Comparison of ENCODE assay signal across 1 cellular context in the genomic region with DNA sequence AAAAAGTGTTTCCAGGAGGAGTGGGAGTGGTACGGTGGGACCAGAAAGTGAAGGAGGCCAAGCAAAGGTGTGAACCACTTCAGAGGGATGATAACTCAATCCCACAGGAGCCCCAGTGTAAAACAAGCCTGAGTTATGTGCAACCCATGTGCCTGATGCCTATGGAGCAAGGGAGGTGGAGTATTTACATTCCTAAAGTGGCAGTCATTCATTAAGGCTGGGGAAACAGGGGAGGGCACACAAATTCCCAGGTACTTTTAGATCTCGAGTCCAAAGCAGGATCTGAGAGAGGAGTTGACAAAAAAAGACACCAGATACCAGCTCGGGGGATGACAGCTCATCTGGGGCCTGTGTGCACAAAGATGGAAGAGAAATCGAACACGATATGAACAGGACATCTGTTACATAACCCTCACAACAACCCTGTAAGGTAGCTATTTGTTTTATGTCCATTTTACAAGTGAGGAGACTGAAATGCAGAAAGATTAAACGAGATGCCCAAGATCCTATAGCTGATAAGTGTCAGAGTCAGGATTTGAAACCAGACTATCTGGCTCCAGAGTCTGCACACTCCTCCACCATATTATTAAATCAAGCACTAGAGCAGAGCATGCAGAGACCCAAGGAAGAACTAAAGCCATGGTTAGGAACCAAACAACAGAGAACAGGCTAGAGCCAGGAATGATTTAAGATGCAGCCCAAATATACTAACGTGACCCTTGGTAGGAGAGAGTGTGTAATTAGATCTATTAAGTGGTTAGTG.
TF ChIP-seq lines count a peak whose summit lies in the region.

No MANE protein-coding gene starts in this region.

TF ChIP-seq in A549, 52 proteins besides CTCF, POLR2A, EP300 and RAD21 (continued from another document):
- TF ChIP-seq, protein P1, sequence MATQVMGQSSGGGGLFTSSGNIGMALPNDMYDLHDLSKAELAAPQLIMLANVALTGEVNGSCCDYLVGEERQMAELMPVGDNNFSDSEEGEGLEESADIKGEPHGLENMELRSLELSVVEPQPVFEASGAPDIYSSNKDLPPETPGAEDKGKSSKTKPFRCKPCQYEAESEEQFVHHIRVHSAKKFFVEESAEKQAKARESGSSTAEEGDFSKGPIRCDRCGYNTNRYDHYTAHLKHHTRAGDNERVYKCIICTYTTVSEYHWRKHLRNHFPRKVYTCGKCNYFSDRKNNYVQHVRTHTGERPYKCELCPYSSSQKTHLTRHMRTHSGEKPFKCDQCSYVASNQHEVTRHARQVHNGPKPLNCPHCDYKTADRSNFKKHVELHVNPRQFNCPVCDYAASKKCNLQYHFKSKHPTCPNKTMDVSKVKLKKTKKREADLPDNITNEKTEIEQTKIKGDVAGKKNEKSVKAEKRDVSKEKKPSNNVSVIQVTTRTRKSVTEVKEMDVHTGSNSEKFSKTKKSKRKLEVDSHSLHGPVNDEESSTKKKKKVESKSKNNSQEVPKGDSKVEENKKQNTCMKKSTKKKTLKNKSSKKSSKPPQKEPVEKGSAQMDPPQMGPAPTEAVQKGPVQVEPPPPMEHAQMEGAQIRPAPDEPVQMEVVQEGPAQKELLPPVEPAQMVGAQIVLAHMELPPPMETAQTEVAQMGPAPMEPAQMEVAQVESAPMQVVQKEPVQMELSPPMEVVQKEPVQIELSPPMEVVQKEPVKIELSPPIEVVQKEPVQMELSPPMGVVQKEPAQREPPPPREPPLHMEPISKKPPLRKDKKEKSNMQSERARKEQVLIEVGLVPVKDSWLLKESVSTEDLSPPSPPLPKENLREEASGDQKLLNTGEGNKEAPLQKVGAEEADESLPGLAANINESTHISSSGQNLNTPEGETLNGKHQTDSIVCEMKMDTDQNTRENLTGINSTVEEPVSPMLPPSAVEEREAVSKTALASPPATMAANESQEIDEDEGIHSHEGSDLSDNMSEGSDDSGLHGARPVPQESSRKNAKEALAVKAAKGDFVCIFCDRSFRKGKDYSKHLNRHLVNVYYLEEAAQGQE (IDR thresholded peaks at IDR 0.05): no peak
- TF ChIP-seq RARB (CRISPR knock-in tag; IDR thresholded peaks at IDR 0.05) (no peak), PHF8 (IDR thresholded peaks at IDR 0.05; ENCODE audit: borderline replicate concordance, low read depth) (no peak), ESRRA (IDR thresholded peaks at IDR 0.05; ENCODE audit: borderline replicate concordance, low read length) (no peak), HEYL (CRISPR knock-in tag; IDR thresholded peaks at IDR 0.05) (no peak), KDM5A (IDR thresholded peaks at IDR 0.05) (no peak), KDM1A (IDR thresholded peaks at IDR 0.05; ENCODE audit: low read depth) (no peak), CHD2 (IDR thresholded peaks at IDR 0.05; ENCODE audit: low read length, partially characterized antibody) (no peak), GATA3 (IDR thresholded peaks at IDR 0.05; ENCODE audit: borderline replicate concordance) (no peak)
- TF ChIP-seq, protein P2, sequence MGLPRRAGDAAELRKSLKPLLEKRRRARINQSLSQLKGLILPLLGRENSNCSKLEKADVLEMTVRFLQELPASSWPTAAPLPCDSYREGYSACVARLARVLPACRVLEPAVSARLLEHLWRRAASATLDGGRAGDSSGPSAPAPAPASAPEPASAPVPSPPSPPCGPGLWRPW (IDR thresholded peaks at IDR 0.05): no peak
